ENCODE assay signal across 1 cellular context in genomic region chr9:37747271-37747753, GRCh38.
A peak's percentile ranks its signal among the peaks of the same experiment; 100 is the strongest.
TF ChIP-seq lines count a peak whose summit lies in the region.

No MANE protein-coding gene starts in this region.

TF ChIP-seq in K562, 482 proteins besides CTCF, POLR2A, EP300 and RAD21 (continued from another document and continues in another):
- TF ChIP-seq CUX1 (CRISPR knock-in tag; IDR thresholded peaks at IDR 0.05) (no peak), MYBL2 (IDR thresholded peaks at IDR 0.05; ENCODE audit: low read depth) (no peak), MYBL2 (CRISPR knock-in tag; IDR thresholded peaks at IDR 0.05; ENCODE audit: borderline replicate concordance) (no peak), MEF2A (IDR thresholded peaks at IDR 0.05; ENCODE audit: control insufficient read depth, low read depth, low read length) (no peak), ZHX1 (conservative IDR thresholded peaks at IDR 0.05; ENCODE audit: low read length) (no peak), SNRNP70 (optimal IDR thresholded peaks at IDR 0.05; ENCODE audit: low read depth, low read length) (no peak), GTF2A2 (tag; IDR thresholded peaks at IDR 0.05) (no peak), BCLAF1 (IDR thresholded peaks at IDR 0.05; ENCODE audit: borderline replicate concordance in 1 of 2, control insufficient read depth in 1 of 2, low read depth in 2 of 2, low read length in 1 of 2) (no peak), ZMIZ1 (IDR thresholded peaks at IDR 0.05; ENCODE audit: low read depth in 2 of 2, low read length in 2 of 2) (0 out of 4 replicates have a peak, but pooled peaks of 1 of the 2 experiments have one; percentile 26), L3MBTL2 (IDR thresholded peaks at IDR 0.05) (peak; percentile 78), ZC3H8 (IDR thresholded peaks at IDR 0.05) (no peak), TBL1XR1 (IDR thresholded peaks at IDR 0.05; ENCODE audit: low read length in 2 of 2) (peak in 1 of 2 experiments; percentile 59; a peak in 1 of 4 replicates), BHLHE40 (IDR thresholded peaks at IDR 0.05; ENCODE audit: low read length) (peak; percentile 38; the same call in 1 of the 2 replicates), U2AF2 (optimal IDR thresholded peaks at IDR 0.05; ENCODE audit: low read depth, low read length) (no peak), EGR1 (conservative IDR thresholded peaks at IDR 0.05) (no peak), CCNT2 (IDR thresholded peaks at IDR 0.05; ENCODE audit: borderline replicate concordance, extremely low read depth, insufficient read length, low read depth, low read length) (no peak), ZFP36 (IDR thresholded peaks at IDR 0.05; ENCODE audit: low read depth, low read length, partially characterized antibody) (no peak), RBM14 (IDR thresholded peaks at IDR 0.05; ENCODE audit: borderline replicate concordance, insufficient read depth, low read depth, low read length) (no peak), ZNF395 (CRISPR knock-in tag; IDR thresholded peaks at IDR 0.05) (no peak), MAFF (IDR thresholded peaks at IDR 0.05; ENCODE audit: low read length) (peak; percentile 19; the same call in 1 of the 2 replicates), LEF1 (IDR thresholded peaks at IDR 0.05) (no peak), CGGBP1 (CRISPR knock-in tag; IDR thresholded peaks at IDR 0.05) (no peak), HSF4 (CRISPR knock-in tag; IDR thresholded peaks at IDR 0.05; ENCODE audit: borderline replicate concordance) (no peak), HNRNPK (IDR thresholded peaks at IDR 0.05; ENCODE audit: low read depth, low read length, poor library complexity, severe bottlenecking) (no peak), E4F1 (CRISPR knock-in tag; IDR thresholded peaks at IDR 0.05; ENCODE audit: borderline replicate concordance) (no peak), FOSL1 (tag; conservative IDR thresholded peaks at IDR 0.05) (0 out of 2 replicates have a peak, but pooled peaks have one; percentile 20), NBN (IDR thresholded peaks at IDR 0.05; ENCODE audit: low read depth) (0 out of 2 replicates have a peak, but pooled peaks have one; percentile 31), PPARD (CRISPR knock-in tag; IDR thresholded peaks at IDR 0.05) (no peak), RB1 (IDR thresholded peaks at IDR 0.05; ENCODE audit: low read depth) (peak; percentile 48; the same call in 1 of the 2 replicates), RBM25 (IDR thresholded peaks at IDR 0.05; ENCODE audit: low read depth, low read length, severe bottlenecking) (no peak), KLF16 (IDR thresholded peaks at IDR 0.05) (peak; percentile 69; the same call in 1 of the 2 replicates), GMEB1 (CRISPR knock-in tag; IDR thresholded peaks at IDR 0.05) (no peak)
